In the genomic region with DNA sequence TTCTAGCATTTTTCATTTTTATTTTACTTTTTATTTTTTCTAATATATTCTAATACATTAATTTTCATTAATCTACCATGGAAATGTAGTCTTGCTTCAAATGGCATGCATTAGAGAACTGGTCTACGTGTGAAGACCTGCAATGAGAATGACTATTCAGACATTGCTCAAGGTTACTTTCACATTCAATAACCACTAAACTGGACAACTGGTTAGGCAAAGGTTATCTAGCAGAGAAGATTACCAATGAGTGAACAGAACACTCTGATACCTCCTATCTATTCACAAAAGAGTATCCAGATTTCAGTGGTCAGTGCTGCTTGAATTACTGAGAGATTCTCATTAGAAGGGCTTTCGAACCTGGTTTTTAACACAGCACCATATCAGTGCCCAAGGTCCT, we compare ENCODE assay signal across 9 cellular contexts.
"Had no signal": no experiment of that assay in that cellular context is flagged by ENCODE, and none has a peak within 500 bp of the region (broad histone marks: within the 10 kb centered on the region; RNA-seq: fewer than 3 reads in every experiment).

No MANE protein-coding gene starts in this region.

- H3K36me3 ChIP-seq: HAP-1 had no signal

- H3K4me3 ChIP-seq: GM23338, HAP-1 had no signal

- H3K4me2 ChIP-seq: GM23338 had no signal

- DNase-seq: HFFc6, KG1 had no signal

- FAIRE-seq: H1, H54, HepG2 had no signal

- H3K27ac ChIP-seq: HL-60 had no signal

- H2AFZ ChIP-seq: GM23338 had no signal

- H3K4me1 ChIP-seq: HAP-1 had no signal

- ATAC-seq: GM23338, HCT116, HepG2 had no signal

- H3K9me3 ChIP-seq: HAP-1 had no signal
